ENCODE assay signal across 1 cellular context in the genomic region with DNA sequence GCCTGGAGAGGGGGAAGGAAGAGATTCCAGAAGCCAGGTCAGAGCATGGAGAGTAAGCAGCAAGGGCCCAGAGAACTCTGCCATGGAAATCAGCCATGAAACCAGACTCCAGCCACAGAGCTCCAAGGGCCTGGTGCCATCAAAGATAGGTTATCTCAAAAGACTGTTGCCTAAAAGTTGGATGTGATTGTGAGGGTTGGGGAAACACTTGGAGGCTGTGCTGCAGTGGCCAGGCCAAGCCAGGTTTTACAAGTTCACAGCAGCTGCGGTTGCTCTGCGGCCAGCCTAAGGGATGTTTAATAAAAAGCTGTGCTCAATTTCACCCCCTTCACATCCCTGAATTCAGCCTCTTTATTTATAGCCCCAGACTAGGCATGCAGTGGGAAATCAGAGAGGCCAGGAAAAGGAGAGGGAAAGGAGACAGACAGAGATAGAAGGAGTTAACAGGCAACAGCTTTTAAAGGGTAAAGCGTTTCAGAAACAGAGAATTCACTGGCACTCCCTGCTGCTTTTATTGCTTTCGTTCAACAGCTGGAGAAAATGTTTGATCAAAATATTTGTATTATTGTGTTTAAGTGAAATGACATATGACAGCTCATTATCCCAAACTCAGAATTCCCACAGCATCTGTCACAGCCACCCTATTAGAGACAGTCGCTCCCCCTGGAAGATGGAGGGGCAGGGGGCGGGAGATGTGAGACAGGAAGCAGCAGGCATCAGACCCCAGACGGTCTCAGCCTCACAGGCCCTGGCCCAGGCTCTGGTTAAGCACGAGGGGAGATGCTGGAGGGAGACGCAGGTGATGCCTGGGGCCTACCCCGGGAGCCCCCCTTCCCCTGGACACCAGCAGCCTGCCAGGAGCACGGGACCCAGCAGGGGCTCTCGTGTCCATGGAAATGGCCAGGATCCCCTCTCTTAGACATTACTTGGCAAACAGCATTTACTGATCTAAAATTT.
TF ChIP-seq lines count a peak whose summit lies in the region.

No MANE protein-coding gene starts in this region.

TF ChIP-seq in IMR-90, 13 proteins besides CTCF, POLR2A, EP300 and RAD21:
- TF ChIP-seq MAZ (IDR thresholded peaks at IDR 0.05; ENCODE audit: borderline replicate concordance, low read depth, low read length) (no peak), MXI1 (IDR thresholded peaks at IDR 0.05; ENCODE audit: borderline replicate concordance, low read depth, low read length) (no peak), CEBPB (IDR thresholded peaks at IDR 0.05; ENCODE audit: low read depth, low read length) (no peak), RCOR1 (IDR thresholded peaks at IDR 0.05; ENCODE audit: insufficient replicate concordance, low read length) (no peak), NFE2L2 (IDR thresholded peaks at IDR 0.05; ENCODE audit: low read depth, low read length) (no peak), FOS (IDR thresholded peaks at IDR 0.05; ENCODE audit: low read depth, low read length) (no peak), BHLHE40 (IDR thresholded peaks at IDR 0.05; ENCODE audit: low read depth, low read length) (no peak), RFX5 (IDR thresholded peaks at IDR 0.05; ENCODE audit: low read depth, low read length) (no peak), MAFK (IDR thresholded peaks at IDR 0.05; ENCODE audit: low read depth, low read length) (no peak), SMC3 (IDR thresholded peaks at IDR 0.05; ENCODE audit: low read depth, low read length) (no peak), ELK1 (IDR thresholded peaks at IDR 0.05; ENCODE audit: borderline replicate concordance, low read depth, low read length) (no peak), CHD1 (IDR thresholded peaks at IDR 0.05; ENCODE audit: low read depth, low read length) (no peak)
- TF ChIP-seq, protein P1, sequence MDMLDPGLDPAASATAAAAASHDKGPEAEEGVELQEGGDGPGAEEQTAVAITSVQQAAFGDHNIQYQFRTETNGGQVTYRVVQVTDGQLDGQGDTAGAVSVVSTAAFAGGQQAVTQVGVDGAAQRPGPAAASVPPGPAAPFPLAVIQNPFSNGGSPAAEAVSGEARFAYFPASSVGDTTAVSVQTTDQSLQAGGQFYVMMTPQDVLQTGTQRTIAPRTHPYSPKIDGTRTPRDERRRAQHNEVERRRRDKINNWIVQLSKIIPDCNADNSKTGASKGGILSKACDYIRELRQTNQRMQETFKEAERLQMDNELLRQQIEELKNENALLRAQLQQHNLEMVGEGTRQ (IDR thresholded peaks at IDR 0.05; ENCODE audit: low read depth, low read length) = no peak
TF ChIP-seq in IMR-90: peak in this region for 0.
